In genomic region chr19:13463296-13463695, GRCh38 we compare ENCODE assay signal across 13 cellular contexts. TPM values are rescaled to one million over a fixed set of nuclear protein-coding genes. Genes with fewer than 3 reads are reported as not detected.
DNase-seq lines count a peak whose midpoint lies in the region; ATAC-seq and TF ChIP-seq lines count a peak whose summit lies in the region.
"Had no signal": no experiment of that assay in that cellular context is flagged by ENCODE, and none has a peak within 500 bp of the region (broad histone marks: within the 10 kb centered on the region; RNA-seq: fewer than 3 reads in every experiment).

No MANE protein-coding gene starts in this region.

- TF ChIP-seq CTCF in fibroblast of lung (conservative IDR thresholded peaks at IDR 0.05 in 1 of 2, IDR thresholded peaks at IDR 0.05 in 1 of 2; ENCODE audit: low read depth in 1 of 2, low read length in 2 of 2) = no peak

- peaks cover 35% of the 10 kb centered on the region for H3K27me3 Mint-ChIP-seq in stimulated activated naive CD8-positive, alpha-beta T cell treated with anti-CD3 and anti-CD28 coated beads, Interleukin-15, amount 100 ng/mL, for 72 hours

- H3K4me1 Mint-ChIP-seq in stimulated activated naive CD8-positive, alpha-beta T cell treated with anti-CD3 and anti-CD28 coated beads, Interleukin-15, amount 100 ng/mL, for 72 hours = no peaks in the 10 kb centered on the region

- no peaks in the 10 kb centered on the region for H3K36me3 ChIP-seq in fibroblast of lung (ENCODE audit: control insufficient read depth, insufficient read depth, low read length)
- H3K36me3 ChIP-seq in effector memory CD4-positive, alpha-beta T cell (ENCODE audit: control insufficient read depth, insufficient read depth, low read length) = no peaks in the 10 kb centered on the region

- no peaks in the 10 kb centered on the region for H3K79me2 ChIP-seq in fibroblast of lung (ENCODE audit: control insufficient read depth, insufficient read depth, low read length)

- H3K4me2 ChIP-seq in fibroblast of lung (ENCODE audit: extremely low read depth, insufficient read depth, low read length) = no peak overlapping the region

- ATAC-seq in stimulated activated naive CD8-positive, alpha-beta T cell treated with anti-CD3 and anti-CD28 coated beads, Interleukin-15, Interleukin-2, amounts not matched to agents 100 U/mL and 50 U/mL, for 24 hours = no peak
- ATAC-seq in stimulated activated naive CD8-positive, alpha-beta T cell treated with anti-CD3 and anti-CD28 coated beads, Interleukin-15, amount 100 ng/mL, for 72 hours = no peak
- ATAC-seq in GM18867 (IDR thresholded peaks at IDR 0.05; ENCODE audit: unreplicated experiment) (no peak), GM21526 (IDR thresholded peaks at IDR 0.05; ENCODE audit: low FRiP score, unreplicated experiment) (no peak)
- ATAC-seq: activated T-cell treated with anti-CD3 and anti-CD28 coated beads, Interleukin-2, amount 50 U/mL, for 4 hours had no signal

- peak; percentile 24 for DNase-seq in stimulated activated naive CD8-positive, alpha-beta T cell treated with anti-CD3 and anti-CD28 coated beads, Interleukin-15, Interleukin-2, amounts not matched to agents 100 U/mL and 50 U/mL, for 24 hours
- no peak for DNase-seq in stimulated activated naive CD8-positive, alpha-beta T cell treated with anti-CD3 and anti-CD28 coated beads, Interleukin-15, amount 100 ng/mL, for 72 hours
- peak; percentile 90 for DNase-seq in OCI-M2 (lab: John Stamatoyannopoulos, UW; ENCODE audit: unreplicated experiment)
- peak; percentile 2 to 6 for DNase-seq in fibroblast of lung (ENCODE audit: low read depth in 2 of 2)
- no peak for DNase-seq in effector memory CD4-positive, alpha-beta T cell
- no peak for DNase-seq in SIG-M5 treated with dmso at 0.1 percent for 504 hours (lab: John Stamatoyannopoulos, UW; ENCODE audit: unreplicated experiment)
- DNase-seq: activated T-cell treated with anti-CD3 and anti-CD28 coated beads, Interleukin-2, amount 50 U/mL, for 4 hours; COR-L47; NCI-H1436 treated with DMSO at 0.1 percent for 48 hours; SHP77 had no signal

- no peak overlapping the region for H3K4me3 ChIP-seq in fibroblast of lung (replicated peaks in 1 of 4; ENCODE audit: control extremely low read depth in 1 of 4, insufficient read depth in 1 of 4, low read depth in 3 of 4, low read length in 4 of 4)
- H3K4me3 ChIP-seq in effector memory CD4-positive, alpha-beta T cell (ENCODE audit: insufficient read depth, low read depth, low read length, poor library complexity, severe bottlenecking) = no peak overlapping the region
- H3K4me3 ChIP-seq: skin epidermis had no signal

- no peaks in the 10 kb centered on the region for H3K4me1 ChIP-seq in fibroblast of lung (ENCODE audit: control insufficient read depth, extremely low read depth, insufficient read depth, low read length)
- H3K4me1 ChIP-seq in effector memory CD4-positive, alpha-beta T cell (ENCODE audit: control insufficient read depth, insufficient read depth, low read length, poor library complexity, severe bottlenecking) = no peaks in the 10 kb centered on the region

- H3K27me3 ChIP-seq in fibroblast of lung (ENCODE audit: control insufficient read depth, insufficient read depth, low read length) = no peaks in the 10 kb centered on the region
- no peaks in the 10 kb centered on the region for H3K27me3 ChIP-seq in effector memory CD4-positive, alpha-beta T cell (replicated peaks; ENCODE audit: control insufficient read depth, insufficient read depth, low read length, poor library complexity, severe bottlenecking)

- H3K9me3 ChIP-seq in fibroblast of lung (ENCODE audit: control insufficient read depth, insufficient read depth, low read depth, low read length) = no peaks in the 10 kb centered on the region
- H3K9me3 ChIP-seq in effector memory CD4-positive, alpha-beta T cell (ENCODE audit: control insufficient read depth, low read length) = no peaks in the 10 kb centered on the region

- H3K27ac Mint-ChIP-seq in stimulated activated naive CD8-positive, alpha-beta T cell treated with anti-CD3 and anti-CD28 coated beads, Interleukin-15, amount 100 ng/mL, for 72 hours = no peak overlapping the region

- H3K27ac ChIP-seq in fibroblast of lung (ENCODE audit: insufficient read depth, low read length) = no peak overlapping the region
- no peak overlapping the region for H3K27ac ChIP-seq in effector memory CD4-positive, alpha-beta T cell (ENCODE audit: insufficient read depth, low read length, poor library complexity, severe bottlenecking)
- H3K27ac ChIP-seq: skin epidermis had no signal

- no peak overlapping the region for H3K4me3 Mint-ChIP-seq in stimulated activated naive CD8-positive, alpha-beta T cell treated with anti-CD3 and anti-CD28 coated beads, Interleukin-15, amount 100 ng/mL, for 72 hours
- H3K4me3 Mint-ChIP-seq: activated T-cell treated with anti-CD3 and anti-CD28 coated beads, Interleukin-2, amount 50 U/mL, for 4 hours had no signal

- H3K9me3 Mint-ChIP-seq in stimulated activated naive CD8-positive, alpha-beta T cell treated with anti-CD3 and anti-CD28 coated beads, Interleukin-15, amount 100 ng/mL, for 72 hours = no peaks in the 10 kb centered on the region
- H3K9me3 Mint-ChIP-seq: activated T-cell treated with anti-CD3 and anti-CD28 coated beads, Interleukin-2, amount 50 U/mL, for 4 hours had no signal

- H4K20me1 ChIP-seq in fibroblast of lung (ENCODE audit: control insufficient read depth, extremely low read depth, insufficient read depth, low read length) = no peaks in the 10 kb centered on the region

- no peak overlapping the region for H3K9ac ChIP-seq in fibroblast of lung (ENCODE audit: insufficient read depth, low read length)

- no peak overlapping the region for H2AFZ ChIP-seq in fibroblast of lung (ENCODE audit: low read length)

RNA-seq across cellular contexts. Expression of gene CACNA1A, which starts 43.0 kb away (rescaled TPM):
- total RNA-seq in fibroblast of lung = 1.8 and 9.7 TPM in 2 replicates
- 0.96 and 3.8 TPM in 2 replicates for polyA plus RNA-seq in fibroblast of lung
- polyA plus RNA-seq in fibroblast of lung (2012) = 1.7 and 4.2 TPM in 2 replicates
- polyA minus RNA-seq in fibroblast of lung (ENCODE audit: low replicate concordance) = 12.4 and 14.2 TPM in 2 replicates

Comparison
In these comparisons a context has a peak if more than half of its experiments do, and no peak if none do; other contexts are left out.
1. DNase-seq: peak in stimulated activated naive CD8-positive, alpha-beta T cell treated with anti-CD3 and anti-CD28 coated beads, Interleukin-15, Interleukin-2, amounts not matched to agents 100 U/mL and 50 U/mL, for 24 hours (single experiment), OCI-M2 (single experiment) and fibroblast of lung (2 of 2); none in stimulated activated naive CD8-positive, alpha-beta T cell treated with anti-CD3 and anti-CD28 coated beads, Interleukin-15, amount 100 ng/mL, for 72 hours (0 of 2), effector memory CD4-positive, alpha-beta T cell (0 of 3) and SIG-M5 treated with dmso at 0.1 percent for 504 hours (single experiment).